Comparison of ENCODE assay signal across 8 cellular contexts in the genomic region with DNA sequence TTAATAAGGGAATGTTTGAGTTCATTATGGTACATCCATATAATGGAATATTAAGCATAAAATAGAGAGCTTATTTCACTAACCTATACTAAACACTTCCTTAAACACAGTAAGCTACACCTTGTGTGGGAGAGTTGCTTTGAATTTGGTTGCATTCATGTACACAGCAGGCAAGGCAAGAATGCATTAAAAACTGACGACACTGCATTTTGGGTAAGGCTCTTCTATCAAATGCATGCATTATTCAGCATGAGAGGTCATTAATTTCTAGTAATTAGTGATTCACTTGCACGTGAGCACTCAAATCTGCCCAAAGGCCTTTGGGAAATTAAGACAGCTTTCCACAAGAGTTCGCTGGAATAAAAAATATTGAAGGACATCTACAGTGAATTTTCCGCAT.
"Had no signal": no experiment of that assay in that cellular context is flagged by ENCODE, and none has a peak within 500 bp of the region (broad histone marks: within the 10 kb centered on the region; RNA-seq: fewer than 3 reads in every experiment).

No MANE protein-coding gene starts in this region.

- FAIRE-seq: G401.6, GM12878, GM12891, GM12892, GM18507, GM19239 had no signal

- ATAC-seq: GM12878 had no signal

- H3K4me3 ChIP-seq: GM12878 had no signal

- DNase-seq: GDM1, GF-D8 had no signal
